Comparison of ENCODE assay signal across 15 cellular contexts in the genomic region with DNA sequence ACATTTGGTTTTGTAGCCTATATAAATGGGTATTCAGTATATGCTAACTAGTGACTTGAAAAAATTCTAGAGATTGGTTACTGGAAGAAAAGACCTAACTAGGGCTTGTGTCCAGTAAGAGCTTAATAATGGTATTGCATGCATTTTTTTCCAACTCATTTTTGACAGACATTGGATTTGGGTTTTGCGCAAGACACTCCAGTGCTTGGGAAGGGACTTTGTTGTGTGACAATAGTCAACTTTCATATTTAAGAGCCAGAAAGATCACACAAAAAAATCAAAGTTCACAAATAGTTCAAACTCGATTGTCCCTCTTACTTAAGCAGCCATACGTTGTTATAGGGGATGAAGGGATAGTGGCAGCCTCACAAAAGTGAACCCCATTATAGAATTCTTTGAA. TPM values are rescaled to one million over a fixed set of nuclear protein-coding genes. Genes with fewer than 3 reads are reported as not detected.
A peak's percentile ranks its signal among the peaks of the same experiment; 100 is the strongest.
DNase-seq lines count a peak whose midpoint lies in the region; ATAC-seq, FAIRE-seq and TF ChIP-seq lines count a peak whose summit lies in the region.
"Had no signal": no experiment of that assay in that cellular context is flagged by ENCODE, and none has a peak within 500 bp of the region (broad histone marks: within the 10 kb centered on the region; RNA-seq: fewer than 3 reads in every experiment).

No MANE protein-coding gene starts in this region.

- FAIRE-seq in endothelial cell of umbilical vein (lab: Jason Lieb, UNC), result no peak
- FAIRE-seq: H1 had no signal

- in situ Hi-C loops in gastrocnemius medialis (cut with MboI; ENCODE audit: low sequenced_read_pairs in 4 of 4), result loop anchor here in 2 of 4 donors (25.0 kb wide), 1 partner anchor 445 kb away; the partner anchor contains the start of gene MEPE (in 2 of the 2)

- H3K4me2 ChIP-seq in DOHH2 (ENCODE audit: low read length), result peak overlapping the region; percentile 86
- no peak overlapping the region for H3K4me2 ChIP-seq in OCI-LY1 (ENCODE audit: low read length)
- H3K4me2 ChIP-seq in endothelial cell of umbilical vein (ENCODE audit: insufficient read depth, low read length), result peak overlapping the region; percentile 84

- no TSS peak for BruUV-seq in endothelial cell of umbilical vein (replicated peaks; lab: Mats Ljungman, UMichigan)

- no peak for TF ChIP-seq CTCF in DOHH2 (IDR thresholded peaks at IDR 0.05; ENCODE audit: low read depth, low read length, poor library complexity, severe bottlenecking)
- TF ChIP-seq CTCF in OCI-LY1 (IDR thresholded peaks at IDR 0.05; ENCODE audit: low read length), result no peak
- no peak for TF ChIP-seq CTCF in endothelial cell of umbilical vein (IDR thresholded peaks at IDR 0.05; ENCODE audit: extremely low read depth in 1 of 2, insufficient read depth in 1 of 2, low read depth in 1 of 2, low read length in 2 of 2)
- no peak for TF ChIP-seq CTCF in gastrocnemius medialis (IDR thresholded peaks at IDR 0.05 in 4 of 5, conservative IDR thresholded peaks at IDR 0.05 in 1 of 5)

- H3F3A ChIP-seq in DOHH2 (ENCODE audit: control insufficient read depth, insufficient read depth), result no peaks in the 10 kb centered on the region
- no peaks in the 10 kb centered on the region for H3F3A ChIP-seq in OCI-LY1 (ENCODE audit: insufficient read depth, low read length)

- H2AFZ ChIP-seq in OCI-LY1 (ENCODE audit: low read length) (peak overlapping the region; percentile 99; the same call in 1 of the 2 replicates), endothelial cell of umbilical vein (ENCODE audit: low read depth, low read length) (no peak overlapping the region)

- H3K4me1 ChIP-seq in DOHH2 (ENCODE audit: control insufficient read depth, low read length), result peaks cover 25% of the 10 kb centered on the region
- peaks cover 33% of the 10 kb centered on the region for H3K4me1 ChIP-seq in OCI-LY1 (ENCODE audit: insufficient read depth, low read length, severe bottlenecking)
- peaks cover 9% of the 10 kb centered on the region for H3K4me1 ChIP-seq in endothelial cell of umbilical vein (ENCODE audit: control insufficient read depth, extremely low read depth, insufficient read depth, low read length)
- peaks cover 0 to 5% of the 10 kb centered on the region in 2 donors for H3K4me1 ChIP-seq in gastrocnemius medialis
- H3K4me1 ChIP-seq: parathyroid adenoma had no signal

- H3K79me2 ChIP-seq in DOHH2 (ENCODE audit: control insufficient read depth, low read length) (peaks cover 28% of the 10 kb centered on the region), OCI-LY1 (ENCODE audit: insufficient read depth, low read length) (peaks cover 8% of the 10 kb centered on the region), endothelial cell of umbilical vein (ENCODE audit: control insufficient read depth, insufficient read depth, low read length) (peaks cover 7% of the 10 kb centered on the region)
- H3K79me2 ChIP-seq: parathyroid adenoma had no signal

- no peaks in the 10 kb centered on the region; the same call in 1 of the 2 replicates for H3K27me3 ChIP-seq in DOHH2 (ENCODE audit: control insufficient read depth, low read length)
- no peaks in the 10 kb centered on the region for H3K27me3 ChIP-seq in OCI-LY1 (ENCODE audit: insufficient read depth, low read length)
- no peaks in the 10 kb centered on the region for H3K27me3 ChIP-seq in endothelial cell of umbilical vein (ENCODE audit: control insufficient read depth in 2 of 2, insufficient read depth in 2 of 2, low read length in 2 of 2)
- H3K27me3 ChIP-seq in gastrocnemius medialis, result no peaks in the 10 kb centered on the region
- H3K27me3 ChIP-seq: esophagus squamous epithelium had no signal

- H3K9me1 ChIP-seq in endothelial cell of umbilical vein (replicated peaks; ENCODE audit: control insufficient read depth, extremely low read depth, insufficient read depth, low read length), result no peaks in the 10 kb centered on the region

- H3K9me2 ChIP-seq in DOHH2 (replicated peaks; ENCODE audit: control insufficient read depth, low read length) (no peaks in the 10 kb centered on the region), OCI-LY1 (ENCODE audit: low read depth, low read length) (no peaks in the 10 kb centered on the region)

- intact Hi-C loops in endothelial cell of umbilical vein (cut with micrococcal nuclease), result no loop called here
- intact Hi-C loops in gastrocnemius medialis (cut with DNase I; ENCODE audit: low total_unique reads), result no loop called here

- ATAC-seq in gastrocnemius medialis (no peak), GM18502 (IDR thresholded peaks at IDR 0.05; ENCODE audit: poor library complexity, unreplicated experiment) (no peak)

- POLR2A ChIA-PET in endothelial cell of umbilical vein (lab: Charles Lee), result interaction anchor here (2.8 kb wide), 1 partner anchor 30 kb away, joined by 11 read pairs; the partner anchor contains the start of gene NUDT9

- H4K20me1 ChIP-seq in DOHH2 (ENCODE audit: control insufficient read depth, insufficient read depth, low read depth, low read length) (no peaks in the 10 kb centered on the region), OCI-LY1 (ENCODE audit: insufficient read depth, low read length) (no peaks in the 10 kb centered on the region), endothelial cell of umbilical vein (replicated peaks; ENCODE audit: control insufficient read depth, extremely low read depth, insufficient read depth, low read length) (no peaks in the 10 kb centered on the region)

- H3K4me3 ChIP-seq in DOHH2 (ENCODE audit: low read length) (no peak overlapping the region), OCI-LY1 (ENCODE audit: low read depth, low read length, poor library complexity, severe bottlenecking) (no peak overlapping the region), endothelial cell of umbilical vein (replicated peaks in 1 of 3; ENCODE audit: insufficient read depth in 1 of 3, low read depth in 1 of 3, low read length in 3 of 3) (no peak overlapping the region), gastrocnemius medialis (no peak overlapping the region)

- CTCF ChIA-PET in endothelial cell of umbilical vein (lab: Charles Lee), result interaction anchor here (1.6 to 2.7 kb wide), 3 partner anchors 10 to 31 kb away, joined by 3 to 32 read pairs (median 11); partner anchors contain the start of gene NUDT9

- dilution Hi-C loops in endothelial cell of umbilical vein (cut with MboI; ENCODE audit: extremely low pct_ligation_motif_present, low sequenced_read_pairs), result no loop called here

- TF ChIP-seq POLR2A in endothelial cell of umbilical vein (IDR thresholded peaks at IDR 0.05; ENCODE audit: low read depth, low read length) (no peak), gastrocnemius medialis (IDR thresholded peaks at IDR 0.05) (no peak)

- H3K9ac ChIP-seq in OCI-LY1 (ENCODE audit: low read length) (no peak overlapping the region), endothelial cell of umbilical vein (replicated peaks; ENCODE audit: extremely low read depth, insufficient read depth, low read length) (no peak overlapping the region)
- H3K9ac ChIP-seq: parathyroid adenoma had no signal

- H3K36me3 ChIP-seq in DOHH2 (ENCODE audit: control insufficient read depth, low read length), result no peaks in the 10 kb centered on the region
- no peaks in the 10 kb centered on the region for H3K36me3 ChIP-seq in OCI-LY1 (ENCODE audit: insufficient read depth, low read length)
- no peaks in the 10 kb centered on the region for H3K36me3 ChIP-seq in endothelial cell of umbilical vein (ENCODE audit: control insufficient read depth in 2 of 2, extremely low read depth in 1 of 2, insufficient read depth in 2 of 2, low read length in 2 of 2)
- H3K36me3 ChIP-seq in gastrocnemius medialis, result no peaks in the 10 kb centered on the region
- H3K36me3 ChIP-seq: esophagus squamous epithelium had no signal

- DNase-seq in endothelial cell of umbilical vein (ENCODE audit: low read depth, low spot score), result no peak
- DNase-seq in gastrocnemius medialis, result no peak
- DNase-seq in activated CD8-positive, alpha-beta memory T cell treated with anti-CD3 and anti-CD28 coated beads for 24 hours, result no peak
- DNase-seq in occipital lobe (lab: John Stamatoyannopoulos, UW), result no peak
- DNase-seq: CD4-positive, alpha-beta memory T cell; esophagus squamous epithelium; mesendoderm; NCI-H187 treated with DMSO at 0.1 percent for 48 hours; SHP77 treated with DMSO at 0.1 percent for 48 hours; stimulated activated CD4-positive, alpha-beta T cell treated with anti-CD3 and anti-CD28 coated beads, Interleukin-2, amount 100 ng/mL, for 24 hours had no signal

- H3K9me3 ChIP-seq in DOHH2 (ENCODE audit: control insufficient read depth, insufficient read depth, low read length), result no peaks in the 10 kb centered on the region
- H3K9me3 ChIP-seq in OCI-LY1 (ENCODE audit: low read length), result no peaks in the 10 kb centered on the region
- no peaks in the 10 kb centered on the region for H3K9me3 ChIP-seq in endothelial cell of umbilical vein (replicated peaks; ENCODE audit: control insufficient read depth, insufficient read depth, low read length)
- no peaks in the 10 kb centered on the region for H3K9me3 ChIP-seq in gastrocnemius medialis
- H3K9me3 ChIP-seq: esophagus squamous epithelium had no signal

- H3K27ac ChIP-seq in DOHH2 (ENCODE audit: low read depth, low read length), result no peak overlapping the region
- H3K27ac ChIP-seq in OCI-LY1 (ENCODE audit: low read depth, low read length, poor library complexity, severe bottlenecking), result no peak overlapping the region
- no peak overlapping the region for H3K27ac ChIP-seq in endothelial cell of umbilical vein (ENCODE audit: insufficient read depth, low read depth, low read length)
- H3K27ac ChIP-seq in gastrocnemius medialis, result peak overlapping the region; percentile 65 to 79 (median 78)

RNA-seq across cellular contexts. Expression of gene HSD17B11, which starts 1.2 kb away (rescaled TPM):
- total RNA-seq in endothelial cell of umbilical vein, result 16.0 and 21.1 TPM in 2 replicates
- polyA plus RNA-seq in endothelial cell of umbilical vein, result 7.5 and 10.7 TPM in 2 replicates
- 11.3 and 11.9 TPM in 2 replicates for polyA plus RNA-seq in endothelial cell of umbilical vein (2011; cell fraction: cytosol; rRNA removed)
- 6.6 and 8.8 TPM in 2 replicates for polyA plus RNA-seq in endothelial cell of umbilical vein (2011; cell fraction: nucleus; rRNA removed)
- polyA plus RNA-seq in endothelial cell of umbilical vein (2012), result 12.7 and 13.0 TPM in 2 replicates
- 6.9 and 7.8 TPM in 2 replicates for polyA minus RNA-seq in endothelial cell of umbilical vein
- polyA minus RNA-seq in endothelial cell of umbilical vein (2011; cell fraction: cytosol; rRNA and poly(A)+ RNA removed), result 12.7 TPM
- polyA minus RNA-seq in endothelial cell of umbilical vein (2011; cell fraction: nucleus; rRNA and poly(A)+ RNA removed), result 5.7 and 6.3 TPM in 2 replicates
- 10 to 100 TPM; 15.3 to 34.9 (median 19.2) TPM for total RNA-seq in gastrocnemius medialis
- 51.8 TPM for total RNA-seq in occipital lobe

RNA-seq across cellular contexts. Expression of gene NUDT9, which starts 30.2 kb away (rescaled TPM):
- total RNA-seq in endothelial cell of umbilical vein (25.0 and 26.0 TPM in 2 replicates), gastrocnemius medialis (10 to 100 TPM; 13.4 to 16.7 (median 15.8) TPM), occipital lobe (20.9 TPM)
- polyA plus RNA-seq in endothelial cell of umbilical vein, result 11.2 and 15.3 TPM in 2 replicates
- 25.2 and 27.0 TPM in 2 replicates for polyA plus RNA-seq in endothelial cell of umbilical vein (2011; cell fraction: cytosol; rRNA removed)
- 20.3 and 28.8 TPM in 2 replicates for polyA plus RNA-seq in endothelial cell of umbilical vein (2011; cell fraction: nucleus; rRNA removed)
- 29.1 and 29.8 TPM in 2 replicates for polyA plus RNA-seq in endothelial cell of umbilical vein (2012)
- 27.8 and 33.3 TPM in 2 replicates for polyA minus RNA-seq in endothelial cell of umbilical vein
- 5.6 TPM for polyA minus RNA-seq in endothelial cell of umbilical vein (2011; cell fraction: cytosol; rRNA and poly(A)+ RNA removed)
- 15.6 and 22.4 TPM in 2 replicates for polyA minus RNA-seq in endothelial cell of umbilical vein (2011; cell fraction: nucleus; rRNA and poly(A)+ RNA removed)

Comparison
In these comparisons a context has a peak if more than half of its experiments do, and no peak if none do; other contexts are left out.
1. H3K27ac ChIP-seq: peak in gastrocnemius medialis (4 of 4); none in DOHH2 (single experiment), OCI-LY1 (single experiment) and endothelial cell of umbilical vein (single experiment).